Comparison of ENCODE assay signal across 33 cellular contexts in the genomic region with DNA sequence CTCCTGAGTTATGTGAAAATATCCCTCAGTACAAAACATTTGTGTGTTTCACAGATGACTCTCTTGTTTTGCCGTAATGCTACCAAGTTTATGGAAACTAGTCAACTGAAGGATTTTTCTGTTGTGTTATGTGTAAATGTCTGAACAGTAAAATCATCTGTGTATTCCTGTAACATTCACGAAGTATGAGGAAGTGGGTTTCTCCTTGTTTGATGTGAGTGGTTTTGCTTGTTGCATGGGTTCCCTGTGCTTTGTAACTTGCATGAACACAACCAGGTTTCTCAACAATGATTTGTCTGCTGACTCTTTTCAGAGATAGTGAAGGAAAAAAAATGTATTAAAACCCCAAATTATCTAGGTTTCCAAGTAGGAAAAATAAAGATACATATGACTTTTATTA.
DNase-seq lines count a peak whose midpoint lies in the region; ATAC-seq and TF ChIP-seq lines count a peak whose summit lies in the region.
"Had no signal": no experiment of that assay in that cellular context is flagged by ENCODE, and none has a peak within 500 bp of the region (broad histone marks: within the 10 kb centered on the region; RNA-seq: fewer than 3 reads in every experiment).

No MANE protein-coding gene starts in this region.

- H3K27ac Mint-ChIP-seq in stimulated activated naive B cell treated with anti-CD40 and anti-IgM and Interleukin-4, amounts not matched to agents 10 μg/mL and 1 μg/mL and 100 μg/mL, for 72 hours = no peak overlapping the region
- H3K27ac Mint-ChIP-seq: activated CD4-positive, alpha-beta T cell treated with anti-CD3 and anti-CD28 coated beads, Interleukin-2, amount 10 ng/mL, durations not matched to agents 24 days and 14 days; activated naive CD4-positive, alpha-beta T cell treated with anti-CD3 and anti-CD28 coated beads, Interleukin-2, amount 50 U/mL, for 24 hours; endodermal cell; memory B cell had no signal

- TF ChIP-seq CTCF in ascending aorta (IDR thresholded peaks at IDR 0.05) (no peak), foreskin keratinocyte (conservative IDR thresholded peaks at IDR 0.05) (no peak)

- DNase-seq in GM04503 (ENCODE audit: low read depth) = peak; percentile 3
- DNase-seq in ascending aorta (ENCODE audit: low spot score in 2 of 2) = no peak
- DNase-seq in foreskin keratinocyte = peak; percentile 57 to 70
- DNase-seq in stimulated activated naive B cell treated with anti-CD40 and anti-IgM and Interleukin-4, amounts not matched to agents 10 μg/mL and 1 μg/mL and 100 μg/mL, for 72 hours = no peak
- no peak for DNase-seq in NCI-H128 (lab: John Stamatoyannopoulos, UW; ENCODE audit: unreplicated experiment)
- DNase-seq: activated CD4-positive, alpha-beta T cell treated with anti-CD3 and anti-CD28 coated beads, Interleukin-2, amount 10 ng/mL, durations not matched to agents 24 days and 14 days; activated CD8-positive, alpha-beta memory T cell treated with anti-CD3 and anti-CD28 coated beads for 24 hours; activated T-cell treated with anti-CD3 and anti-CD28 coated beads for 4 hours; Caco-2; dermis blood vessel endothelial cell; endodermal cell; GDM1; hippocampal formation; NCI-H1048; NCI-H187; NCI-H510A; SJCRH30; spleen; stimulated activated CD4-positive, alpha-beta T cell treated with anti-CD3 and anti-CD28 coated beads, Interleukin-2, amount 100 ng/mL, for 48 hours; stomach; SW 1271; T-helper 9 cell; thyroid gland had no signal

- intact Hi-C loops in ascending aorta (cut with DNase I) = no loop called here

- H3K27ac ChIP-seq in ascending aorta (peak overlapping the region; percentile 31 to 58), foreskin keratinocyte (no peak overlapping the region)
- H3K27ac ChIP-seq: C4-2B, parathyroid adenoma, right atrium auricular region, SJCRH30, spleen, stomach, thyroid gland had no signal

- H3K4me3 Mint-ChIP-seq in stimulated activated naive B cell treated with anti-CD40 and anti-IgM and Interleukin-4, amounts not matched to agents 10 μg/mL and 1 μg/mL and 100 μg/mL, for 72 hours = no peak overlapping the region
- H3K4me3 Mint-ChIP-seq: activated CD4-positive, alpha-beta T cell treated with anti-CD3 and anti-CD28 coated beads, Interleukin-2, amount 10 ng/mL, durations not matched to agents 24 days and 14 days; activated naive CD4-positive, alpha-beta T cell treated with anti-CD3 and anti-CD28 coated beads, Interleukin-2, amount 50 U/mL, for 24 hours; central memory CD8-positive, alpha-beta T cell; endodermal cell; memory B cell; neural crest cell had no signal

- no peaks in the 10 kb centered on the region for H3K9me3 ChIP-seq in ascending aorta
- H3K9me3 ChIP-seq: Caco-2, right atrium auricular region, SJCRH30, spleen, stomach, thyroid gland had no signal

- H3K4me3 ChIP-seq in ascending aorta = no peak overlapping the region
- H3K4me3 ChIP-seq: right atrium auricular region, SJCRH30, spleen, stomach, thyroid gland had no signal

- H3K4me1 Mint-ChIP-seq in stimulated activated naive B cell treated with anti-CD40 and anti-IgM and Interleukin-4, amounts not matched to agents 10 μg/mL and 1 μg/mL and 100 μg/mL, for 72 hours = no peaks in the 10 kb centered on the region
- H3K4me1 Mint-ChIP-seq: activated CD4-positive, alpha-beta T cell treated with anti-CD3 and anti-CD28 coated beads, Interleukin-2, amount 10 ng/mL, durations not matched to agents 24 days and 14 days; activated naive CD4-positive, alpha-beta T cell treated with anti-CD3 and anti-CD28 coated beads, Interleukin-2, amount 50 U/mL, for 24 hours; central memory CD8-positive, alpha-beta T cell; endodermal cell; neural crest cell had no signal

- H3K36me3 Mint-ChIP-seq in stimulated activated naive B cell treated with anti-CD40 and anti-IgM and Interleukin-4, amounts not matched to agents 10 μg/mL and 1 μg/mL and 100 μg/mL, for 72 hours = peaks cover 0 to 3% of the 10 kb centered on the region in 2 donors
- H3K36me3 Mint-ChIP-seq: activated naive CD4-positive, alpha-beta T cell treated with anti-CD3 and anti-CD28 coated beads, Interleukin-2, amount 50 U/mL, for 24 hours; memory B cell had no signal

- no peaks in the 10 kb centered on the region for H3K4me1 ChIP-seq in ascending aorta
- H3K4me1 ChIP-seq in foreskin keratinocyte = no peaks in the 10 kb centered on the region
- H3K4me1 ChIP-seq: Caco-2, parathyroid adenoma, right atrium auricular region, SJCRH30, spleen, stomach, thyroid gland had no signal

- no peaks in the 10 kb centered on the region for H3K9me3 Mint-ChIP-seq in stimulated activated naive B cell treated with anti-CD40 and anti-IgM and Interleukin-4, amounts not matched to agents 10 μg/mL and 1 μg/mL and 100 μg/mL, for 72 hours
- H3K9me3 Mint-ChIP-seq: activated CD4-positive, alpha-beta T cell treated with anti-CD3 and anti-CD28 coated beads, Interleukin-2, amount 10 ng/mL, durations not matched to agents 24 days and 14 days; activated naive CD4-positive, alpha-beta T cell treated with anti-CD3 and anti-CD28 coated beads, Interleukin-2, amount 50 U/mL, for 24 hours; central memory CD8-positive, alpha-beta T cell; endodermal cell; memory B cell; neural crest cell had no signal

- no peak for ATAC-seq in foreskin keratinocyte
- ATAC-seq in stimulated activated naive B cell treated with anti-CD40 and anti-IgM and Interleukin-4, amounts not matched to agents 10 μg/mL and 1 μg/mL and 100 μg/mL, for 72 hours (replicated peaks) = peak; percentile 25 to 51
- ATAC-seq in esophagus mucosa = no peak
- no peak for ATAC-seq in HG02678 (IDR thresholded peaks at IDR 0.05; ENCODE audit: unreplicated experiment)
- ATAC-seq: left lobe of liver had no signal

- H3K27me3 ChIP-seq in ascending aorta (no peaks in the 10 kb centered on the region), foreskin keratinocyte (no peaks in the 10 kb centered on the region)
- H3K27me3 ChIP-seq: right atrium auricular region, SJCRH30, spleen, stomach, thyroid gland had no signal

- no peaks in the 10 kb centered on the region for H3K36me3 ChIP-seq in ascending aorta
- H3K36me3 ChIP-seq: right atrium auricular region, SJCRH30 had no signal

- no peaks in the 10 kb centered on the region for H3K27me3 Mint-ChIP-seq in stimulated activated naive B cell treated with anti-CD40 and anti-IgM and Interleukin-4, amounts not matched to agents 10 μg/mL and 1 μg/mL and 100 μg/mL, for 72 hours
- H3K27me3 Mint-ChIP-seq: activated CD4-positive, alpha-beta T cell treated with anti-CD3 and anti-CD28 coated beads, Interleukin-2, amount 10 ng/mL, durations not matched to agents 24 days and 14 days; activated naive CD4-positive, alpha-beta T cell treated with anti-CD3 and anti-CD28 coated beads, Interleukin-2, amount 50 U/mL, for 24 hours; central memory CD8-positive, alpha-beta T cell had no signal

Comparison
In these comparisons a context has a peak if more than half of its experiments do, and no peak if none do; other contexts are left out.
1. DNase-seq: peak in GM04503 (single experiment) and foreskin keratinocyte (2 of 2); none in ascending aorta (0 of 2), stimulated activated naive B cell treated with anti-CD40 and anti-IgM and Interleukin-4, amounts not matched to agents 10 μg/mL and 1 μg/mL and 100 μg/mL, for 72 hours (single experiment) and NCI-H128 (single experiment).
2. ATAC-seq: peak in stimulated activated naive B cell treated with anti-CD40 and anti-IgM and Interleukin-4, amounts not matched to agents 10 μg/mL and 1 μg/mL and 100 μg/mL, for 72 hours (2 of 2); none in foreskin keratinocyte (single experiment), esophagus mucosa (single experiment) and HG02678 (single experiment).